ENCODE assay signal across 15 cellular contexts in genomic region chr14:91220581-91221000, GRCh38. TPM values are rescaled to one million over a fixed set of nuclear protein-coding genes. Genes with fewer than 3 reads are reported as not detected.
A peak's percentile ranks its signal among the peaks of the same experiment; 100 is the strongest.
DNase-seq lines count a peak whose midpoint lies in the region; ATAC-seq, FAIRE-seq and TF ChIP-seq lines count a peak whose summit lies in the region.
"Had no signal": no experiment of that assay in that cellular context is flagged by ENCODE, and none has a peak within 500 bp of the region (broad histone marks: within the 10 kb centered on the region; RNA-seq: fewer than 3 reads in every experiment).

No MANE protein-coding gene starts in this region.

- peak; percentile 70 for FAIRE-seq in keratinocyte (lab: Jason Lieb, UNC)

- 22% methylated on average over 9 of the region's 9 CpGs for WGBS in mammary epithelial cell (ENCODE audit: low coverage, missing lambda C conversion rate)
- WGBS in upper lobe of left lung, 2 donors: 33 to 66% methylated on average over 1 to 9 of the region's 9 CpGs

- TF ChIP-seq POLR2A in upper lobe of left lung (IDR thresholded peaks at IDR 0.05): no peak

- no peaks in the 10 kb centered on the region for H3K27me3 Mint-ChIP-seq in MCF 10A (ENCODE audit: insufficient read depth, unreplicated experiment)
- H3K27me3 Mint-ChIP-seq in activated T-helper 17 cell treated with anti-CD3 and anti-CD28 coated beads, Interleukin-2, amount 50 U/mL, for 72 hours: no peaks in the 10 kb centered on the region
- H3K27me3 Mint-ChIP-seq: naive thymus-derived CD8-positive, alpha-beta T cell had no signal

- in situ Hi-C loops in mammary epithelial cell (cut with MboI; ENCODE audit: low sequenced_read_pairs in 2 of 2) (no loop called here), ACHN (cut with HindIII; ENCODE audit: low pct_ligation_motif_present, low pct_unique_long_range_greater_than_20kb, low sequenced_read_pairs) (no loop called here)

- H3K9me3 ChIP-seq in mammary epithelial cell (replicated peaks; ENCODE audit: insufficient read depth, low read length) (peaks cover 3% of the 10 kb centered on the region), keratinocyte (ENCODE audit: control insufficient read depth, low read depth, low read length) (no peaks in the 10 kb centered on the region), upper lobe of left lung (no peaks in the 10 kb centered on the region)

- H3K27ac ChIP-seq in mammary epithelial cell (ENCODE audit: insufficient read depth, low read depth, low read length) (no peak overlapping the region), keratinocyte (ENCODE audit: control insufficient read depth, insufficient read depth, low read length) (no peak overlapping the region), upper lobe of left lung (peak overlapping the region; percentile 71 to 90 (median 82))

- H3K9me3 Mint-ChIP-seq in MCF 10A (ENCODE audit: unreplicated experiment): peaks cover 14% of the 10 kb centered on the region
- H3K9me3 Mint-ChIP-seq in activated T-helper 17 cell treated with anti-CD3 and anti-CD28 coated beads, Interleukin-2, amount 50 U/mL, for 72 hours: peaks cover 4% of the 10 kb centered on the region
- H3K9me3 Mint-ChIP-seq: naive thymus-derived CD8-positive, alpha-beta T cell had no signal

- H3K36me3 Mint-ChIP-seq in MCF 10A (ENCODE audit: insufficient read depth, unreplicated experiment): peaks cover 27% of the 10 kb centered on the region
- H3K36me3 Mint-ChIP-seq in activated T-helper 17 cell treated with anti-CD3 and anti-CD28 coated beads, Interleukin-2, amount 50 U/mL, for 72 hours (ENCODE audit: low read depth): peaks cover 53% of the 10 kb centered on the region

- intact Hi-C loops in mammary epithelial cell (cut with micrococcal nuclease) (no loop called here), MCF 10A (cut with micrococcal nuclease) (no loop called here)

- H3K36me3 ChIP-seq in mammary epithelial cell (ENCODE audit: insufficient read depth, low read length) (no peaks in the 10 kb centered on the region), keratinocyte (ENCODE audit: control insufficient read depth in 2 of 2, extremely low read depth in 1 of 2, insufficient read depth in 2 of 2, low read length in 2 of 2) (peaks cover 0 to 5% of the 10 kb centered on the region in 2 experiments), upper lobe of left lung (peaks cover 0 to 26% (median 20%) of the 10 kb centered on the region in 4 donors)

- H3K4me3 ChIP-seq in mammary epithelial cell (replicated peaks in 1 of 3; ENCODE audit: insufficient read depth in 1 of 3, low read depth in 2 of 3, low read length in 3 of 3): no peak overlapping the region
- H3K4me3 ChIP-seq in keratinocyte (ENCODE audit: control insufficient read depth in 2 of 3, extremely low read depth in 1 of 3, insufficient read depth in 2 of 3, low read depth in 1 of 3, low read length in 3 of 3): no peak overlapping the region
- no peak overlapping the region for H3K4me3 ChIP-seq in upper lobe of left lung

- H3K4me1 Mint-ChIP-seq in MCF 10A (ENCODE audit: insufficient read depth, unreplicated experiment): peaks cover 16% of the 10 kb centered on the region
- H3K4me1 Mint-ChIP-seq in activated T-helper 17 cell treated with anti-CD3 and anti-CD28 coated beads, Interleukin-2, amount 50 U/mL, for 72 hours: peaks cover 32% of the 10 kb centered on the region

- CTCF ChIA-PET in mammary epithelial cell (lab: Charles Lee; ENCODE audit: low non-redundant PET) (no interaction called here), MCF 10A (lab: Yijun Ruan, JAX) (interaction anchor here (0.8 kb wide), 1 partner anchor 42 kb away, joined by 3 read pairs; no protein-coding TSS in a partner anchor)

- H3K4me3 Mint-ChIP-seq in MCF 10A (ENCODE audit: unreplicated experiment): no peak overlapping the region
- peak overlapping the region; percentile 17 for H3K4me3 Mint-ChIP-seq in activated T-helper 17 cell treated with anti-CD3 and anti-CD28 coated beads, Interleukin-2, amount 50 U/mL, for 72 hours
- H3K4me3 Mint-ChIP-seq: naive thymus-derived CD8-positive, alpha-beta T cell had no signal

- dilution Hi-C loops in mammary epithelial cell (cut with HindIII; ENCODE audit: low sequenced_read_pairs): no loop called here
- dilution Hi-C loops in keratinocyte (cut with MboI; ENCODE audit: extremely low pct_ligation_motif_present, low sequenced_read_pairs): no loop called here

- POLR2A ChIA-PET in MCF 10A (lab: Yijun Ruan, JAX): no interaction called here

- H3K27me3 ChIP-seq in mammary epithelial cell (ENCODE audit: insufficient read depth, low read length) (no peaks in the 10 kb centered on the region), keratinocyte (ENCODE audit: control insufficient read depth, extremely low read depth, insufficient read depth, low read length) (no peaks in the 10 kb centered on the region), upper lobe of left lung (no peaks in the 10 kb centered on the region)

- no peak overlapping the region for H2AFZ ChIP-seq in mammary epithelial cell (ENCODE audit: low read depth, low read length)
- no peak overlapping the region for H2AFZ ChIP-seq in keratinocyte (ENCODE audit: control insufficient read depth, low read length)

- H4K20me1 ChIP-seq in mammary epithelial cell (ENCODE audit: insufficient read depth, low read length) (no peaks in the 10 kb centered on the region), keratinocyte (ENCODE audit: control insufficient read depth, extremely low read depth, insufficient read depth, low read length) (no peaks in the 10 kb centered on the region)

- DNase-seq in mammary epithelial cell (peak; percentile 23), MCF 10A (ENCODE audit: unreplicated experiment) (no peak), keratinocyte (ENCODE audit: low read depth, low spot score) (no peak), upper lobe of left lung (peak; percentile 60 to 77), ACHN (no peak), DMS153 treated with DMSO at 0.1 percent for 48 hours (lab: John Stamatoyannopoulos, UW; ENCODE audit: unreplicated experiment) (no peak)
- DNase-seq: GF-D8; NCI-H187 treated with DMSO at 0.1 percent for 48 hours; NCI-H526 treated with DMSO at 0.1 percent for 48 hours; stimulated activated naive CD8-positive, alpha-beta T cell treated with anti-CD3 and anti-CD28 coated beads, Interleukin-15, Interleukin-2, amounts not matched to agents 100 U/mL and 50 U/mL, for 24 hours had no signal

- no peak overlapping the region for H3K9ac ChIP-seq in mammary epithelial cell (ENCODE audit: insufficient read depth, low read length)
- no peak overlapping the region for H3K9ac ChIP-seq in keratinocyte (ENCODE audit: control insufficient read depth, extremely low read depth, insufficient read depth, low read length)

- H3K4me1 ChIP-seq in mammary epithelial cell (ENCODE audit: insufficient read depth, low read length): peaks cover 11% of the 10 kb centered on the region
- peaks cover 15% of the 10 kb centered on the region for H3K4me1 ChIP-seq in keratinocyte (ENCODE audit: control insufficient read depth, extremely low read depth, insufficient read depth, low read length)
- H3K4me1 ChIP-seq in upper lobe of left lung: peaks cover 41 to 75% (median 54%) of the 10 kb centered on the region in 4 donors

- TF ChIP-seq CTCF in mammary epithelial cell (conservative IDR thresholded peaks at IDR 0.05 in 1 of 2, IDR thresholded peaks at IDR 0.05 in 1 of 2; ENCODE audit: extremely low read depth in 1 of 2, insufficient read depth in 1 of 2, low read depth in 1 of 2, low read length in 2 of 2) (no peak), MCF 10A (IDR thresholded peaks at IDR 0.05; ENCODE audit: unreplicated experiment) (no peak), keratinocyte (optimal IDR thresholded peaks at IDR 0.05 in 1 of 3, IDR thresholded peaks at IDR 0.05 in 1 of 3, conservative IDR thresholded peaks at IDR 0.05 in 1 of 3; ENCODE audit: extremely low read depth in 1 of 3, insufficient read depth in 2 of 3, low read length in 3 of 3) (no peak), upper lobe of left lung (IDR thresholded peaks at IDR 0.05) (no peak)

- peak; percentile 61 to 91 (median 81) for TF ChIP-seq EP300 in upper lobe of left lung (IDR thresholded peaks at IDR 0.05)

- no peak for ATAC-seq in activated T-helper 17 cell treated with anti-CD3 and anti-CD28 coated beads, Interleukin-2, amount 50 U/mL, for 72 hours (replicated peaks)
- ATAC-seq in upper lobe of left lung (ENCODE audit: low FRiP score in 2 of 2): peak in 1 of 2 donors; percentile 20
- ATAC-seq in GM18873 (IDR thresholded peaks at IDR 0.05; ENCODE audit: low FRiP score, unreplicated experiment): no peak
- ATAC-seq: HCT116; naive thymus-derived CD8-positive, alpha-beta T cell; stimulated activated naive CD8-positive, alpha-beta T cell treated with anti-CD3 and anti-CD28 coated beads, Interleukin-15, Interleukin-2, amounts not matched to agents 100 U/mL and 50 U/mL, for 24 hours had no signal

- no TSS peak for BruUV-seq in mammary epithelial cell (replicated peaks; lab: Mats Ljungman, UMichigan)
- BruUV-seq in MCF 10A (replicated peaks; lab: Mats Ljungman, UMichigan): no TSS peak

- no peak overlapping the region for H3K4me2 ChIP-seq in mammary epithelial cell (ENCODE audit: insufficient read depth, low read depth, low read length)
- peak overlapping the region; percentile 25 for H3K4me2 ChIP-seq in keratinocyte (ENCODE audit: control insufficient read depth, extremely low read depth, insufficient read depth, low read depth, low read length)

- no peak overlapping the region for H3K27ac Mint-ChIP-seq in MCF 10A (ENCODE audit: low read depth, unreplicated experiment)
- peak overlapping the region; percentile 31 for H3K27ac Mint-ChIP-seq in activated T-helper 17 cell treated with anti-CD3 and anti-CD28 coated beads, Interleukin-2, amount 50 U/mL, for 72 hours

- no peaks in the 10 kb centered on the region for H3K9me1 ChIP-seq in keratinocyte (ENCODE audit: control insufficient read depth, extremely low read depth, insufficient read depth, low read length)

- no peaks in the 10 kb centered on the region for H3K79me2 ChIP-seq in mammary epithelial cell (ENCODE audit: insufficient read depth, low read length)
- H3K79me2 ChIP-seq in keratinocyte (ENCODE audit: control insufficient read depth, insufficient read depth, low read length): no peaks in the 10 kb centered on the region

RNA-seq across cellular contexts. Expression of gene GPR68, which starts 23.9 kb away (rescaled TPM):
- total RNA-seq in mammary epithelial cell (under 1 TPM in 1 of 2 donors, not detected in 1; 0.83 TPM), MCF 10A (2022) (0.10 and 0.14 TPM in 2 replicates), upper lobe of left lung (1 to 10 TPM; 1.2 to 8.4 (median 3.3) TPM)
- polyA plus RNA-seq in mammary epithelial cell (0.06 TPM), keratinocyte (1.2 to 5.7 TPM (median 2.3 TPM) in 3 replicates)
- polyA minus RNA-seq in mammary epithelial cell (not detected), keratinocyte (1.6 to 13.5 TPM (median 9.7 TPM) in 3 replicates)
- total RNA-seq in activated T-helper 17 cell treated with anti-CD3 and anti-CD28 coated beads, Interleukin-2, amount 50 U/mL, for 72 hours: 10 to 100 TPM; 36.8 to 44.8 TPM
- polyA plus RNA-seq in keratinocyte (2011; ENCODE audit: low read depth): not detected
- polyA plus RNA-seq in keratinocyte (2011; cell fraction: cytosol; rRNA removed): 1.4 and 3.2 TPM in 2 replicates
- 5.6 and 8.3 TPM in 2 replicates for polyA plus RNA-seq in keratinocyte (2011; cell fraction: nucleus; rRNA removed)
- polyA plus RNA-seq in keratinocyte (2012; ENCODE audit: low replicate concordance): 0.47 and 2.7 TPM in 2 replicates
- 8.8 TPM for polyA minus RNA-seq in keratinocyte (2011; cell fraction: cytosol; rRNA and poly(A)+ RNA removed)
- polyA minus RNA-seq in keratinocyte (2011; cell fraction: nucleus; rRNA and poly(A)+ RNA removed): 4.7 and 5.3 TPM in 2 replicates
- total RNA-seq: SK-MEL-5 had no signal

Comparison
In these comparisons a context has a peak if more than half of its experiments do, and no peak if none do; other contexts are left out.
1. DNase-seq: peak in mammary epithelial cell (single experiment) and upper lobe of left lung (2 of 2); none in MCF 10A (single experiment), keratinocyte (single experiment), ACHN (single experiment) and DMS153 treated with DMSO at 0.1 percent for 48 hours (single experiment).
2. H3K27ac ChIP-seq: peak in upper lobe of left lung (4 of 4); none in mammary epithelial cell (single experiment) and keratinocyte (single experiment).
3. RNA of gene GPR68, which starts 23.9 kb away (total RNA-seq): 36.8 to 44.8 TPM in activated T-helper 17 cell treated with anti-CD3 and anti-CD28 coated beads, Interleukin-2, amount 50 U/mL, for 72 hours; 1.2 to 8.4 TPM in upper lobe of left lung, 0.83 TPM in mammary epithelial cell and 0.10 to 0.14 TPM in MCF 10A; every median in the first group is over 4 times any median in the second.